Comparison of ENCODE assay signal across 1 cellular context in genomic region chr1:16921391-16922185, GRCh38.
A peak's percentile ranks its signal among the peaks of the same experiment; 100 is the strongest.
TF ChIP-seq lines count a peak whose summit lies in the region.

Gene CROCC, plus strand, starts transcription at chr1:16921931. Its CDS starts 88 bp downstream, at chr1:16922019.

TF ChIP-seq in K562, 482 proteins besides CTCF, POLR2A, EP300 and RAD21 (continued from another document):
- TF ChIP-seq RAD51 (IDR thresholded peaks at IDR 0.05; ENCODE audit: borderline replicate concordance, low read depth) (peak; percentile 67), TOE1 (IDR thresholded peaks at IDR 0.05; ENCODE audit: borderline replicate concordance) (peak; percentile 82), TOE1 (CRISPR knock-in tag; IDR thresholded peaks at IDR 0.05; ENCODE audit: borderline replicate concordance, low read depth) (no peak), BRF1 (IDR thresholded peaks at IDR 0.05; ENCODE audit: borderline replicate concordance, extremely low read depth, insufficient read length) (no peak), CREB5 (CRISPR knock-in tag; IDR thresholded peaks at IDR 0.05) (no peak), OTX1 (CRISPR knock-in tag; IDR thresholded peaks at IDR 0.05) (peak; percentile 64; the same call in 1 of the 2 replicates), GABPB1 (CRISPR knock-in tag; IDR thresholded peaks at IDR 0.05) (peak; percentile 52; the same call in 1 of the 2 replicates), ZEB2 (IDR thresholded peaks at IDR 0.05) (peak; percentile 60), HDAC1 (IDR thresholded peaks at IDR 0.05) (peak in 1 of 2 experiments; percentile 65; a peak in 2 of 4 replicates), JUND (IDR thresholded peaks at IDR 0.05; ENCODE audit: borderline replicate concordance, low read depth, low read length) (no peak), JUND (tag; IDR thresholded peaks at IDR 0.05; ENCODE audit: borderline replicate concordance, low read depth, low read length) (no peak), FOXP1 (CRISPR knock-in tag; IDR thresholded peaks at IDR 0.05) (no peak), VEZF1 (CRISPR knock-in tag; IDR thresholded peaks at IDR 0.05) (0 out of 2 replicates have a peak, but pooled peaks have one; percentile 38), ZNF584 (CRISPR knock-in tag; IDR thresholded peaks at IDR 0.05; ENCODE audit: low read depth) (no peak), ZBTB7A (IDR thresholded peaks at IDR 0.05; ENCODE audit: borderline replicate concordance, control insufficient read depth, low read depth, low read length) (peak; percentile 51; the same call in 1 of the 2 replicates), ZNF263 (CRISPR knock-in tag; IDR thresholded peaks at IDR 0.05; ENCODE audit: borderline replicate concordance) (peak; percentile 58; the same call in 1 of the 2 replicates), XRCC3 (IDR thresholded peaks at IDR 0.05) (no peak), DPF2 (IDR thresholded peaks at IDR 0.05) (peak; percentile 56; the same call in 1 of the 2 replicates), MECOM (CRISPR knock-in tag; IDR thresholded peaks at IDR 0.05) (no peak), CHCHD3 (CRISPR knock-in tag; IDR thresholded peaks at IDR 0.05) (no peak), ARID3B (CRISPR knock-in tag; IDR thresholded peaks at IDR 0.05; ENCODE audit: borderline replicate concordance) (no peak), THRB (CRISPR knock-in tag; conservative IDR thresholded peaks at IDR 0.05) (peak; percentile 81; the same call in 1 of the 2 replicates), ETV1 (tag; conservative IDR thresholded peaks at IDR 0.05; ENCODE audit: low read depth) (peak; percentile 78), MNT (conservative IDR thresholded peaks at IDR 0.05) (no peak; a peak in 1 of 4 replicates), HMBOX1 (IDR thresholded peaks at IDR 0.05) (no peak), HDAC2 (IDR thresholded peaks at IDR 0.05) (no peak), MBD2 (IDR thresholded peaks at IDR 0.05; ENCODE audit: borderline replicate concordance, low read depth) (no peak), ESRRB (CRISPR knock-in tag; IDR thresholded peaks at IDR 0.05; ENCODE audit: borderline replicate concordance) (no peak), ZZZ3 (IDR thresholded peaks at IDR 0.05) (no peak), RFX5 (IDR thresholded peaks at IDR 0.05; ENCODE audit: low read depth, low read length) (no peak), SMARCE1 (IDR thresholded peaks at IDR 0.05) (peak; percentile 34; the same call in 1 of the 2 replicates), POLR2G (IDR thresholded peaks at IDR 0.05; ENCODE audit: low read depth, low read length) (0 out of 2 replicates have a peak, but pooled peaks have one; percentile 23), CREBBP (IDR thresholded peaks at IDR 0.05; ENCODE audit: low read depth, low read length) (no peak), NRF1 (conservative IDR thresholded peaks at IDR 0.05 in 1 of 2, IDR thresholded peaks at IDR 0.05 in 1 of 2) (peak; percentile 61 to 69), ZNF644 (tag; IDR thresholded peaks at IDR 0.05; ENCODE audit: low read depth) (no peak), ZNF347 (CRISPR knock-in tag; IDR thresholded peaks at IDR 0.05; ENCODE audit: low read depth) (no peak), KDM1A (IDR thresholded peaks at IDR 0.05) (peak in 1 of 2 experiments; percentile 41; a peak in 1 of 4 replicates), ZBTB26 (CRISPR knock-in tag; IDR thresholded peaks at IDR 0.05) (peak; percentile 87; the same call in 1 of the 2 replicates)
- TF ChIP-seq, protein P1, sequence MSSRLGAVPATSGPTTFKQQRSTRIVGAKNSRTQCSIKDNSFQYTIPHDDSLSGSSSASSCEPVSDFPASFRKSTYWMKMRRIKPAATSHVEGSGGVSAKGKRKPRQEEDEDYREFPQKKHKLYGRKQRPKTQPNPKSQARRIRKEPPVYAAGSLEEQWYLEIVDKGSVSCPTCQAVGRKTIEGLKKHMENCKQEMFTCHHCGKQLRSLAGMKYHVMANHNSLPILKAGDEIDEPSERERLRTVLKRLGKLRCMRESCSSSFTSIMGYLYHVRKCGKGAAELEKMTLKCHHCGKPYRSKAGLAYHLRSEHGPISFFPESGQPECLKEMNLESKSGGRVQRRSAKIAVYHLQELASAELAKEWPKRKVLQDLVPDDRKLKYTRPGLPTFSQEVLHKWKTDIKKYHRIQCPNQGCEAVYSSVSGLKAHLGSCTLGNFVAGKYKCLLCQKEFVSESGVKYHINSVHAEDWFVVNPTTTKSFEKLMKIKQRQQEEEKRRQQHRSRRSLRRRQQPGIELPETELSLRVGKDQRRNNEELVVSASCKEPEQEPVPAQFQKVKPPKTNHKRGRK (tag; IDR thresholded peaks at IDR 0.05): peak; percentile 65
- TF ChIP-seq, protein P2, sequence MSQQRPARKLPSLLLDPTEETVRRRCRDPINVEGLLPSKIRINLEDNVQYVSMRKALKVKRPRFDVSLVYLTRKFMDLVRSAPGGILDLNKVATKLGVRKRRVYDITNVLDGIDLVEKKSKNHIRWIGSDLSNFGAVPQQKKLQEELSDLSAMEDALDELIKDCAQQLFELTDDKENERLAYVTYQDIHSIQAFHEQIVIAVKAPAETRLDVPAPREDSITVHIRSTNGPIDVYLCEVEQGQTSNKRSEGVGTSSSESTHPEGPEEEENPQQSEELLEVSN (IDR thresholded peaks at IDR 0.05; ENCODE audit: borderline replicate concordance in 1 of 2, extremely low read depth in 1 of 2, insufficient read depth in 1 of 2, insufficient read length in 1 of 2, low read depth in 1 of 2, low read length in 1 of 2, poor library complexity in 1 of 2, severe bottlenecking in 1 of 2): peak in 1 of 2 experiments; percentile 7
- TF ChIP-seq, protein P3, sequence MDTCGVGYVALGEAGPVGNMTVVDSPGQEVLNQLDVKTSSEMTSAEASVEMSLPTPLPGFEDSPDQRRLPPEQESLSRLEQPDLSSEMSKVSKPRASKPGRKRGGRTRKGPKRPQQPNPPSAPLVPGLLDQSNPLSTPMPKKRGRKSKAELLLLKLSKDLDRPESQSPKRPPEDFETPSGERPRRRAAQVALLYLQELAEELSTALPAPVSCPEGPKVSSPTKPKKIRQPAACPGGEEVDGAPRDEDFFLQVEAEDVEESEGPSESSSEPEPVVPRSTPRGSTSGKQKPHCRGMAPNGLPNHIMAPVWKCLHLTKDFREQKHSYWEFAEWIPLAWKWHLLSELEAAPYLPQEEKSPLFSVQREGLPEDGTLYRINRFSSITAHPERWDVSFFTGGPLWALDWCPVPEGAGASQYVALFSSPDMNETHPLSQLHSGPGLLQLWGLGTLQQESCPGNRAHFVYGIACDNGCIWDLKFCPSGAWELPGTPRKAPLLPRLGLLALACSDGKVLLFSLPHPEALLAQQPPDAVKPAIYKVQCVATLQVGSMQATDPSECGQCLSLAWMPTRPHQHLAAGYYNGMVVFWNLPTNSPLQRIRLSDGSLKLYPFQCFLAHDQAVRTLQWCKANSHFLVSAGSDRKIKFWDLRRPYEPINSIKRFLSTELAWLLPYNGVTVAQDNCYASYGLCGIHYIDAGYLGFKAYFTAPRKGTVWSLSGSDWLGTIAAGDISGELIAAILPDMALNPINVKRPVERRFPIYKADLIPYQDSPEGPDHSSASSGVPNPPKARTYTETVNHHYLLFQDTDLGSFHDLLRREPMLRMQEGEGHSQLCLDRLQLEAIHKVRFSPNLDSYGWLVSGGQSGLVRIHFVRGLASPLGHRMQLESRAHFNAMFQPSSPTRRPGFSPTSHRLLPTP (IDR thresholded peaks at IDR 0.05; ENCODE audit: borderline replicate concordance, extremely low read depth, insufficient read length): no peak
- TF ChIP-seq, protein P4, sequence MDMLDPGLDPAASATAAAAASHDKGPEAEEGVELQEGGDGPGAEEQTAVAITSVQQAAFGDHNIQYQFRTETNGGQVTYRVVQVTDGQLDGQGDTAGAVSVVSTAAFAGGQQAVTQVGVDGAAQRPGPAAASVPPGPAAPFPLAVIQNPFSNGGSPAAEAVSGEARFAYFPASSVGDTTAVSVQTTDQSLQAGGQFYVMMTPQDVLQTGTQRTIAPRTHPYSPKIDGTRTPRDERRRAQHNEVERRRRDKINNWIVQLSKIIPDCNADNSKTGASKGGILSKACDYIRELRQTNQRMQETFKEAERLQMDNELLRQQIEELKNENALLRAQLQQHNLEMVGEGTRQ (CRISPR knock-in tag; IDR thresholded peaks at IDR 0.05): peak; percentile 79
- TF ChIP-seq, protein P5, sequence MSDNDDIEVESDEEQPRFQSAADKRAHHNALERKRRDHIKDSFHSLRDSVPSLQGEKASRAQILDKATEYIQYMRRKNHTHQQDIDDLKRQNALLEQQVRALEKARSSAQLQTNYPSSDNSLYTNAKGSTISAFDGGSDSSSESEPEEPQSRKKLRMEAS (CRISPR knock-in tag; IDR thresholded peaks at IDR 0.05): peak; percentile 38; the same call in 1 of the 2 replicates
- TF ChIP-seq, protein P6, sequence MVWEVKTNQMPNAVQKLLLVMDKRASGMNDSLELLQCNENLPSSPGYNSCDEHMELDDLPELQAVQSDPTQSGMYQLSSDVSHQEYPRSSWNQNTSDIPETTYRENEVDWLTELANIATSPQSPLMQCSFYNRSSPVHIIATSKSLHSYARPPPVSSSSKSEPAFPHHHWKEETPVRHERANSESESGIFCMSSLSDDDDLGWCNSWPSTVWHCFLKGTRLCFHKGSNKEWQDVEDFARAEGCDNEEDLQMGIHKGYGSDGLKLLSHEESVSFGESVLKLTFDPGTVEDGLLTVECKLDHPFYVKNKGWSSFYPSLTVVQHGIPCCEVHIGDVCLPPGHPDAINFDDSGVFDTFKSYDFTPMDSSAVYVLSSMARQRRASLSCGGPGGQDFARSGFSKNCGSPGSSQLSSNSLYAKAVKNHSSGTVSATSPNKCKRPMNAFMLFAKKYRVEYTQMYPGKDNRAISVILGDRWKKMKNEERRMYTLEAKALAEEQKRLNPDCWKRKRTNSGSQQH (CRISPR knock-in tag; IDR thresholded peaks at IDR 0.05): peak; percentile 63; the same call in 1 of the 2 replicates
